ENCODE assay signal across 11 cellular contexts in the genomic region with DNA sequence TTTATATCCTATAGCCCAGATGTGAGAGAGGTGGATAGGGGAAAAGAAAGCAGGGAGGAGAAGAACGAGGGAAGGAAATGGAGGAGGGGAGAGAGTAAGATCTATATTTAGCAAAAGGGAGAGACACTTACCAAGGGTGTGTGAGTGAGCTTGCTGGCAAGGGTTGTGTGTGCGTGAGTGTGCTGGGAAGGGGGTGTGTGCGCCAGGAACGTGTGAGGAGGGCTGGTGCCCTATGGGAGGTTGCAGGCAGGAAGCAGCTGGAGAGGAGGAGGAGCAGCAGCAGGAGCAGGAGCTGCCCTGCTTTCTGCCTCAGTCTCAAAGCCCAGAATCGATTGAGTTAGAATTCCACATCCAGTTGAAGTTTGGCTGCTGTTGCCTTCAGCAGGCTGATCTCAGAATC.
DNase-seq lines count a peak whose midpoint lies in the region; ATAC-seq, FAIRE-seq and TF ChIP-seq lines count a peak whose summit lies in the region.
"Had no signal": no experiment of that assay in that cellular context is flagged by ENCODE, and none has a peak within 500 bp of the region (broad histone marks: within the 10 kb centered on the region; RNA-seq: fewer than 3 reads in every experiment).

No MANE protein-coding gene starts in this region.

- peaks cover 7% of the 10 kb centered on the region for H4K20me1 ChIP-seq in GM23338 (replicated peaks; ENCODE audit: insufficient read depth)

- no peaks in the 10 kb centered on the region for H3K27me3 ChIP-seq in GM23338 (ENCODE audit: insufficient read depth)
- H3K27me3 ChIP-seq in naive thymus-derived CD4-positive, alpha-beta T cell (ENCODE audit: control insufficient read depth in 2 of 2, insufficient read depth in 2 of 2, low read length in 2 of 2) = no peaks in the 10 kb centered on the region

- H3K4me3 Mint-ChIP-seq in GM23338 = no peak overlapping the region
- H3K4me3 Mint-ChIP-seq in naive thymus-derived CD4-positive, alpha-beta T cell = no peak overlapping the region
- H3K4me3 Mint-ChIP-seq: central memory CD8-positive, alpha-beta T cell; T-helper 1 cell treated with Interleukin-12 subunit alpha and Interleukin-12 subunit beta and Interleukin-4 antibody, amounts not matched to agents 30 μg/mL and 1 μg/mL, for 36 hours had no signal

- no peak overlapping the region for H3K4me2 ChIP-seq in GM23338

- no peaks in the 10 kb centered on the region for H3K79me2 ChIP-seq in GM23338 (replicated peaks; ENCODE audit: insufficient read depth)

- no peaks in the 10 kb centered on the region for H3K9me3 ChIP-seq in naive thymus-derived CD4-positive, alpha-beta T cell (ENCODE audit: control insufficient read depth in 2 of 3, low read length in 3 of 3)

- peaks cover 10% of the 10 kb centered on the region for H3K4me1 ChIP-seq in GM23338 (ENCODE audit: insufficient read depth)
- H3K4me1 ChIP-seq in naive thymus-derived CD4-positive, alpha-beta T cell (ENCODE audit: control insufficient read depth in 2 of 2, insufficient read depth in 2 of 2, low read length in 2 of 2) = no peaks in the 10 kb centered on the region

- no peaks in the 10 kb centered on the region for H3K36me3 Mint-ChIP-seq in GM23338 (ENCODE audit: low read depth)
- no peaks in the 10 kb centered on the region for H3K36me3 Mint-ChIP-seq in naive thymus-derived CD4-positive, alpha-beta T cell

- no peak overlapping the region for H2AFZ ChIP-seq in GM23338

- intact Hi-C loops in left ventricle myocardium superior (cut with micrococcal nuclease) = no loop called here
- intact Hi-C loops in naive thymus-derived CD4-positive, alpha-beta T cell (cut with micrococcal nuclease) = no loop called here

- ATAC-seq in GM23338 (peak; percentile 90), left ventricle myocardium superior (peak; percentile 99)
- no peak for ATAC-seq in naive thymus-derived CD4-positive, alpha-beta T cell

- no peak overlapping the region for H3K27ac ChIP-seq in GM23338 (ENCODE audit: low read depth)
- H3K27ac ChIP-seq in naive thymus-derived CD4-positive, alpha-beta T cell (ENCODE audit: low read depth, low read length) = no peak overlapping the region
- H3K27ac ChIP-seq: HL-60 had no signal

- no peaks in the 10 kb centered on the region for H3K9me3 Mint-ChIP-seq in GM23338
- H3K9me3 Mint-ChIP-seq in naive thymus-derived CD4-positive, alpha-beta T cell = peaks cover 0 to 1% (median 0%) of the 10 kb centered on the region in 11 donors
- H3K9me3 Mint-ChIP-seq: central memory CD8-positive, alpha-beta T cell; T-helper 1 cell treated with Interleukin-12 subunit alpha and Interleukin-12 subunit beta and Interleukin-4 antibody, amounts not matched to agents 30 μg/mL and 1 μg/mL, for 36 hours had no signal

- H3K36me3 ChIP-seq in GM23338 (ENCODE audit: insufficient read depth) = no peaks in the 10 kb centered on the region
- H3K36me3 ChIP-seq in naive thymus-derived CD4-positive, alpha-beta T cell (ENCODE audit: control insufficient read depth in 2 of 3, insufficient read depth in 3 of 3, low read length in 3 of 3) = no peaks in the 10 kb centered on the region

- H3K27ac Mint-ChIP-seq in GM23338 = peak overlapping the region; percentile 69
- peak overlapping the region in 1 of 9 donors; percentile 52 for H3K27ac Mint-ChIP-seq in naive thymus-derived CD4-positive, alpha-beta T cell
- H3K27ac Mint-ChIP-seq: T-helper 1 cell treated with Interleukin-12 subunit alpha and Interleukin-12 subunit beta and Interleukin-4 antibody, amounts not matched to agents 30 μg/mL and 1 μg/mL, for 36 hours had no signal

- DNase-seq in GM23338 (ENCODE audit: low spot score) (peak; percentile 41), left ventricle myocardium superior (peak; percentile 80), skeletal muscle cell (ENCODE audit: low read depth) (peak; percentile 68), HuH-7 (ENCODE audit: low spot score) (no peak), cortex of kidney (lab: John Stamatoyannopoulos, UW) (no peak), GM12891 (ENCODE audit: insufficient read length, low spot score) (no peak)
- DNase-seq in naive thymus-derived CD4-positive, alpha-beta T cell = no peak

- POLR2A ChIA-PET in naive thymus-derived CD4-positive, alpha-beta T cell (lab: Charles Lee) = no interaction called here

- FAIRE-seq in GM12891 (lab: Jason Lieb, UNC) = no peak

- CTCF ChIA-PET in naive thymus-derived CD4-positive, alpha-beta T cell (lab: Charles Lee) = interaction anchor here (0.7 kb wide), 1 partner anchor 898 kb away, joined by 8 read pairs; no protein-coding TSS in a partner anchor

- TF ChIP-seq POLR2A in GM12891 (IDR thresholded peaks at IDR 0.05; ENCODE audit: low read depth, low read length) = no peak

- H3K9me2 ChIP-seq in GM23338 (ENCODE audit: insufficient read depth) = no peaks in the 10 kb centered on the region

- peaks cover 2% of the 10 kb centered on the region for H3K27me3 Mint-ChIP-seq in GM23338 (ENCODE audit: insufficient read depth, low read depth, poor library complexity)
- H3K27me3 Mint-ChIP-seq in naive thymus-derived CD4-positive, alpha-beta T cell = peaks cover 5 to 16% (median 7%) of the 10 kb centered on the region in 5 donors

- TF ChIP-seq CTCF in GM23338 (conservative IDR thresholded peaks at IDR 0.05; ENCODE audit: low read depth in 2 of 2) (no peak), WI38 (IDR thresholded peaks at IDR 0.05; ENCODE audit: low read depth, low read length) (no peak)

- no peaks in the 10 kb centered on the region for H3F3A ChIP-seq in GM23338 (replicated peaks; ENCODE audit: low read depth)

- peaks cover 21% of the 10 kb centered on the region; the same call in 2 of the 3 replicates for H3K4me1 Mint-ChIP-seq in GM23338
- peaks cover 0 to 3% (median 0%) of the 10 kb centered on the region in 7 donors for H3K4me1 Mint-ChIP-seq in naive thymus-derived CD4-positive, alpha-beta T cell
- H3K4me1 Mint-ChIP-seq: central memory CD8-positive, alpha-beta T cell had no signal

- H3K4me3 ChIP-seq in GM23338 = no peak overlapping the region
- H3K4me3 ChIP-seq in WI38 (ENCODE audit: low read depth, low read length) = 0 out of 2 replicates have a peak overlapping the region, but pooled peaks have one; percentile 14
- H3K4me3 ChIP-seq in skeletal muscle cell (ENCODE audit: low read depth, low read length) = peak overlapping the region; percentile 4
- no peak overlapping the region for H3K4me3 ChIP-seq in naive thymus-derived CD4-positive, alpha-beta T cell (ENCODE audit: low read length)

TF ChIP-seq in GM23338, 12 proteins besides CTCF, POLR2A, EP300 and RAD21 (continues in another document):
- TF ChIP-seq EZH2 (IDR thresholded peaks at IDR 0.05; ENCODE audit: low read depth, unreplicated experiment) (no peak), NANOG (IDR thresholded peaks at IDR 0.05; ENCODE audit: borderline replicate concordance) (no peak)

TF ChIP-seq in GM12891, 5 proteins besides CTCF, POLR2A, EP300 and RAD21:
- TF ChIP-seq SPI1 (IDR thresholded peaks at IDR 0.05; ENCODE audit: low read depth, low read length) (no peak), TAF1 (IDR thresholded peaks at IDR 0.05; ENCODE audit: low read depth, low read length) (no peak), POLR2AphosphoS5 (IDR thresholded peaks at IDR 0.05; ENCODE audit: low read depth, low read length) (no peak), PAX5 (IDR thresholded peaks at IDR 0.05; ENCODE audit: insufficient read depth, low read length, severe bottlenecking) (no peak), POU2F2 (IDR thresholded peaks at IDR 0.05; ENCODE audit: low read depth, low read length) (no peak)
TF ChIP-seq in GM12891: peak in this region for 0.

Comparison
In these comparisons a context has a peak if more than half of its experiments do, and no peak if none do; other contexts are left out.
1. DNase-seq: peak in GM23338 (single experiment), left ventricle myocardium superior (single experiment) and skeletal muscle cell (single experiment); none in HuH-7 (single experiment), naive thymus-derived CD4-positive, alpha-beta T cell (0 of 9), cortex of kidney (single experiment) and GM12891 (single experiment).
2. H3K4me3 ChIP-seq: peak in WI38 (single experiment) and skeletal muscle cell (single experiment); none in GM23338 (single experiment) and naive thymus-derived CD4-positive, alpha-beta T cell (single experiment).